ENCODE assay signal across 8 cellular contexts in the genomic region with DNA sequence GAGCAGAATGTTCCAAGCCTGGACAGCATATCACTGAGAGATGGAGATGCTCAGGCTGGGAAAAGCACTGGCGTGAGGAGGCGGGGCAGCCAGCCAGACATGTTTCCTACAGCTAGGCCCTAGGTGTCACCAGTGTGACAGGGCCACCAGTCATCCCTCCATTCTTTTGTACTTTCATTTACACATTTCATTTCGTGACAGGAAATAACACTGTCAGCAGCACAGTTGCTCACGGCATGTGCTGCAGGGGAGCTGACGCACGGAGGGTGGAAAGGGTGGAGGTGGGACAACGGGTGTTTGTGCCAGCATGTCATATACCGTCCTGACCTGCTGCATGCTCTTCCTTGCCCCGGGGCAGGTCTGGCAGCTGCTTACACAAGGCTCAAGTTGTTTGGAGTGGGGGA.
A peak's percentile ranks its signal among the peaks of the same experiment; 100 is the strongest.
DNase-seq lines count a peak whose midpoint lies in the region; ATAC-seq and TF ChIP-seq lines count a peak whose summit lies in the region.

No MANE protein-coding gene starts in this region.

- POLR2A ChIA-PET in GM10248 (lab: Yijun Ruan, JAX) = no interaction called here

- H3K4me3 Mint-ChIP-seq in stimulated activated memory B cell treated with anti-CD40 and anti-IgM and Interleukin-4, amounts not matched to agents 10 μg/mL and 1 μg/mL and 100 μg/mL, for 72 hours = peak overlapping the region; percentile 70

- peaks cover 5% of the 10 kb centered on the region for H3K36me3 Mint-ChIP-seq in stimulated activated memory B cell treated with anti-CD40 and anti-IgM and Interleukin-4, amounts not matched to agents 10 μg/mL and 1 μg/mL and 100 μg/mL, for 72 hours

- CTCF ChIA-PET in GM10248 (lab: Yijun Ruan, JAX) = interaction anchor here (1.2 to 1.7 kb wide), 2 partner anchors 9 to 35 kb away, joined by 4 to 5 read pairs; no protein-coding TSS in a partner anchor

- TF ChIP-seq CTCF in GM10248 (IDR thresholded peaks at IDR 0.05; ENCODE audit: control extremely low read depth, extremely low read depth, low read depth, missing control alignments) = peak; percentile 38

- H3K4me1 Mint-ChIP-seq in stimulated activated memory B cell treated with anti-CD40 and anti-IgM and Interleukin-4, amounts not matched to agents 10 μg/mL and 1 μg/mL and 100 μg/mL, for 72 hours = peaks cover 34% of the 10 kb centered on the region

- peak overlapping the region; percentile 92 for H3K27ac Mint-ChIP-seq in stimulated activated memory B cell treated with anti-CD40 and anti-IgM and Interleukin-4, amounts not matched to agents 10 μg/mL and 1 μg/mL and 100 μg/mL, for 72 hours

- H3K27me3 Mint-ChIP-seq in stimulated activated memory B cell treated with anti-CD40 and anti-IgM and Interleukin-4, amounts not matched to agents 10 μg/mL and 1 μg/mL and 100 μg/mL, for 72 hours = no peaks in the 10 kb centered on the region

- peaks cover 3% of the 10 kb centered on the region for H3K9me3 Mint-ChIP-seq in stimulated activated memory B cell treated with anti-CD40 and anti-IgM and Interleukin-4, amounts not matched to agents 10 μg/mL and 1 μg/mL and 100 μg/mL, for 72 hours

- peak; percentile 92 for ATAC-seq in GM21717 (IDR thresholded peaks at IDR 0.05; ENCODE audit: unreplicated experiment)
- peak; percentile 96 for ATAC-seq in stimulated activated memory B cell treated with anti-CD40 and anti-IgM and Interleukin-4, amounts not matched to agents 10 μg/mL and 1 μg/mL and 100 μg/mL, for 72 hours

- DNase-seq in GM10248 (ENCODE audit: extremely low spot score) (peak; percentile 31), NCI-H2081 treated with DMSO at 0.1 percent for 48 hours (lab: John Stamatoyannopoulos, UW) (peak; percentile 15), activated T-cell treated with anti-CD3 and anti-CD28 coated beads for 4 hours (peak; percentile 83), left kidney (ENCODE audit: low read depth, low spot score) (peak; percentile 7), NCI-H1436 (lab: John Stamatoyannopoulos, UW) (no peak), NOMO-1 (lab: John Stamatoyannopoulos, UW; ENCODE audit: unreplicated experiment in 2 of 2) (no peak)

Comparison
In these comparisons a context has a peak if more than half of its experiments do, and no peak if none do; other contexts are left out.
1. DNase-seq: peak in GM10248 (single experiment), NCI-H2081 treated with DMSO at 0.1 percent for 48 hours (single experiment), activated T-cell treated with anti-CD3 and anti-CD28 coated beads for 4 hours (single experiment) and left kidney (single experiment); none in NCI-H1436 (single experiment) and NOMO-1 (0 of 2).